Comparison of ENCODE assay signal across 23 cellular contexts in genomic region chr12:52486166-52487105, GRCh38. TPM values are rescaled to one million over a fixed set of nuclear protein-coding genes. Genes with fewer than 3 reads are reported as not detected.
DNase-seq lines count a peak whose midpoint lies in the region; ATAC-seq, FAIRE-seq and TF ChIP-seq lines count a peak whose summit lies in the region.
"Had no signal": no experiment of that assay in that cellular context is flagged by ENCODE, and none has a peak within 500 bp of the region (broad histone marks: within the 10 kb centered on the region; RNA-seq: fewer than 3 reads in every experiment).

No MANE protein-coding gene starts in this region.

- H3K36me3 ChIP-seq in breast epithelium: no peaks in the 10 kb centered on the region
- H3K36me3 ChIP-seq in bronchial epithelial cell (ENCODE audit: control insufficient read depth, insufficient read depth, low read length): peaks cover 12% of the 10 kb centered on the region

- peaks cover 0 to 4% of the 10 kb centered on the region in 2 donors for H3K27me3 ChIP-seq in breast epithelium
- H3K27me3 ChIP-seq in bronchial epithelial cell (ENCODE audit: control insufficient read depth, insufficient read depth, low read length): no peaks in the 10 kb centered on the region

- POLR2A ChIA-PET in MCF 10A (lab: Yijun Ruan, JAX): interaction anchor here (0.6 to 28.5 kb wide), 13 partner anchors 9 to 343 kb away, joined by 3 to 1235 read pairs (median 5); partner anchors contain the start of genes KRT5, KRT6A, KRT6B and KRT6C

- H3K4me3 Mint-ChIP-seq in MCF 10A (ENCODE audit: unreplicated experiment): peak overlapping the region; percentile 21
- H3K4me3 Mint-ChIP-seq: CD4-positive, alpha-beta memory T cell had no signal

- no peak overlapping the region for H3K4me3 ChIP-seq in breast epithelium
- H3K4me3 ChIP-seq in bronchial epithelial cell (ENCODE audit: low read depth, low read length): no peak overlapping the region
- H3K4me3 ChIP-seq: GM23248 had no signal

- BruUV-seq in MCF 10A (replicated peaks; lab: Mats Ljungman, UMichigan): no TSS peak

- peak overlapping the region; percentile 50 for H3K27ac Mint-ChIP-seq in MCF 10A (ENCODE audit: low read depth, unreplicated experiment)
- H3K27ac Mint-ChIP-seq: CD4-positive, alpha-beta memory T cell had no signal

- TF ChIP-seq POLR2A in breast epithelium (IDR thresholded peaks at IDR 0.05): no peak

- H3K4me1 Mint-ChIP-seq in MCF 10A (ENCODE audit: insufficient read depth, unreplicated experiment): peaks cover 19% of the 10 kb centered on the region
- H3K4me1 Mint-ChIP-seq: CD4-positive, alpha-beta memory T cell had no signal

- H3K9me3 Mint-ChIP-seq in MCF 10A (ENCODE audit: unreplicated experiment): no peaks in the 10 kb centered on the region

- intact Hi-C loops in MCF 10A (cut with micrococcal nuclease): no loop called here
- intact Hi-C loops in breast epithelium (cut with DNase I; ENCODE audit: low total_unique reads): no loop called here

- H3K9me3 ChIP-seq in breast epithelium: no peaks in the 10 kb centered on the region

- H3K36me3 Mint-ChIP-seq in MCF 10A (ENCODE audit: insufficient read depth, unreplicated experiment): peaks cover 52% of the 10 kb centered on the region
- H3K36me3 Mint-ChIP-seq: CD4-positive, alpha-beta memory T cell had no signal

- TF ChIP-seq CTCF in MCF 10A (IDR thresholded peaks at IDR 0.05; ENCODE audit: unreplicated experiment) (no peak), breast epithelium (IDR thresholded peaks at IDR 0.05) (no peak), bronchial epithelial cell (IDR thresholded peaks at IDR 0.05; ENCODE audit: insufficient read depth, low read length, severe bottlenecking) (no peak)

- peak; percentile 64 for FAIRE-seq in bronchial epithelial cell (lab: Jason Lieb, UNC)
- FAIRE-seq: GM12891, H1 had no signal

- no peaks in the 10 kb centered on the region for H3K4me1 ChIP-seq in breast epithelium

- CTCF ChIA-PET in MCF 10A (lab: Yijun Ruan, JAX): interaction anchor here (0.6 to 3.4 kb wide), 3 partner anchors 13 to 495 kb away, joined by 3 to 19 read pairs (median 3); no protein-coding TSS in a partner anchor

- H3K27ac ChIP-seq in breast epithelium: no peak overlapping the region
- H3K27ac ChIP-seq: GM23248 had no signal

- peak; percentile 29 for DNase-seq in MCF 10A (ENCODE audit: unreplicated experiment)
- no peak for DNase-seq in breast epithelium (ENCODE audit: low spot score in 2 of 2)
- DNase-seq in bronchial epithelial cell (ENCODE audit: low read depth): peak; percentile 84
- no peak for DNase-seq in nucleus accumbens (lab: John Stamatoyannopoulos, UW)
- no peak for DNase-seq in NCI-H1694 (lab: John Stamatoyannopoulos, UW)
- DNase-seq: 8988T; C1 segment of cervical spinal cord; Calu3; CD4-positive, alpha-beta memory T cell; COR-L47; DMS53; DMS79 treated with DMSO at 0.1 percent for 48 hours; GF-D8; GM23248; H7; HCEC 1CT had no signal

- no peaks in the 10 kb centered on the region for H3K27me3 Mint-ChIP-seq in MCF 10A (ENCODE audit: insufficient read depth, unreplicated experiment)

- ATAC-seq in esophagus mucosa (peak; percentile 3), HG02885 (IDR thresholded peaks at IDR 0.05; ENCODE audit: poor library complexity, unreplicated experiment) (no peak)

RNA-seq across cellular contexts. Expression of gene KRT6A, which starts 6.6 kb away (rescaled TPM):
- total RNA-seq in MCF 10A (2022) (1,403 and 1,688 TPM in 2 replicates), breast epithelium (1 to 10 TPM in 1 of 3 donors, under 1 TPM in 1, not detected in 1; 0.33 to 3.1 TPM), bronchial epithelial cell (13,929 and 17,192 TPM in 2 replicates), esophagus mucosa (18,870 TPM)
- total RNA-seq: CD4-positive, alpha-beta memory T cell; Daoy; G401; GM23248; H1; H7 had no signal

RNA-seq across cellular contexts. Expression of gene KRT6C, which starts 12.8 kb away (rescaled TPM):
- 0.19 and 0.44 TPM in 2 replicates for total RNA-seq in MCF 10A (2022)
- total RNA-seq in breast epithelium: not detected
- total RNA-seq in bronchial epithelial cell: 16.8 and 138 TPM in 2 replicates
- total RNA-seq in esophagus mucosa: 2,886 TPM
- total RNA-seq: A673; Calu3; CD4-positive, alpha-beta memory T cell; Daoy; G401; GM23248; H1; H7 had no signal

RNA-seq across cellular contexts. Expression of gene KRT5, which starts 33.8 kb away (rescaled TPM):
- 1,273 and 3,552 TPM in 2 replicates for total RNA-seq in MCF 10A (2022)
- 100 to 1,000 TPM in 2 of 3 donors, 1 to 10 TPM in 1; 4.3 to 464 (median 413) TPM for total RNA-seq in breast epithelium
- total RNA-seq in bronchial epithelial cell: 6,770 and 10,597 TPM in 2 replicates
- 11,855 TPM for total RNA-seq in esophagus mucosa
- total RNA-seq: CD4-positive, alpha-beta memory T cell; Daoy; G401; GM23248; H1; H7 had no signal

RNA-seq across cellular contexts. Expression of gene KRT6B, which starts 34.5 kb away (rescaled TPM):
- total RNA-seq in MCF 10A (2022) (2.3 and 3.3 TPM in 2 replicates), breast epithelium (10 to 100 TPM in 2 of 3 donors, not detected in 1; 42.0 to 69.2 TPM), bronchial epithelial cell (287 and 1,881 TPM in 2 replicates), esophagus mucosa (2,496 TPM)
- total RNA-seq: A673; CD4-positive, alpha-beta memory T cell; Daoy; G401; GM23248; H1; H7 had no signal

RNA-seq across cellular contexts. Expression of gene KRT75, which starts 52.3 kb away (rescaled TPM):
- total RNA-seq in MCF 10A (2022) (not detected in 2 replicates), breast epithelium (not detected), bronchial epithelial cell (1.8 and 7.3 TPM in 2 replicates), esophagus mucosa (0.84 TPM)
- total RNA-seq: A673; Calu3; CD4-positive, alpha-beta memory T cell; GM23248; H1; H7 had no signal

Comparison
In these comparisons a context has a peak if more than half of its experiments do, and no peak if none do; other contexts are left out.
1. DNase-seq: peak in MCF 10A (single experiment) and bronchial epithelial cell (single experiment); none in breast epithelium (0 of 2), nucleus accumbens (0 of 56) and NCI-H1694 (single experiment).
2. RNA of gene KRT6A, which starts 6.6 kb away (total RNA-seq): 18,870 TPM in esophagus mucosa (single experiment), 13,929 to 17,192 TPM in bronchial epithelial cell and 1,403 to 1,688 TPM in MCF 10A; 0.33 to 3.1 TPM in breast epithelium; every median in the first group is over 100 times any median in the second.
3. RNA of gene KRT6C, which starts 12.8 kb away (total RNA-seq): 2,886 TPM in esophagus mucosa (single experiment); 16.8 to 138 TPM in bronchial epithelial cell, 0.19 to 0.44 TPM in MCF 10A and not detected in breast epithelium; every median in the first group is over 10 times any median in the second.